8 cellular contexts compared by ENCODE assay signal in genomic region chr6:72624557-72625160, GRCh38. TPM values are rescaled to one million over a fixed set of nuclear protein-coding genes. Genes with fewer than 3 reads are reported as not detected.
DNase-seq lines count a peak whose midpoint lies in the region; ATAC-seq, FAIRE-seq and TF ChIP-seq lines count a peak whose summit lies in the region.

No MANE protein-coding gene starts in this region.

- H3K27me3 ChIP-seq in osteoblast (ENCODE audit: insufficient read depth, low read length) = no peaks in the 10 kb centered on the region

- CTCF ChIA-PET in A549 (lab: Yijun Ruan, JAX) = interaction anchor here (0.8 kb wide), 4 partner anchors 9 to 503 kb away, joined by 3 to 5 read pairs (median 4); no protein-coding TSS in a partner anchor

- no peak overlapping the region for H3K4me3 Mint-ChIP-seq in chondrocyte (ENCODE audit: unreplicated experiment)

- DNase-seq in A549 (ENCODE audit: low read depth in 1 of 2, low spot score in 1 of 2) = peak; percentile 27 to 28
- peak; percentile 78 for DNase-seq in GM12865 (ENCODE audit: low read depth)
- DNase-seq in NCI-H748 treated with DMSO at 0.1 percent for 48 hours (lab: John Stamatoyannopoulos, UW) = peak; percentile 40
- DNase-seq in chondrocyte (ENCODE audit: low spot score) = no peak
- peak; percentile 74 for DNase-seq in osteoblast (ENCODE audit: insufficient read length, low spot score, missing footprints)
- DNase-seq in activated CD8-positive, alpha-beta memory T cell treated with anti-CD3 and anti-CD28 coated beads, Interleukin-2, amount 50 U/mL, for 48 hours = no peak
- DNase-seq in activated CD4-positive, alpha-beta T cell treated with anti-CD3 and anti-CD28 coated beads for 1 hour = no peak
- no peak for DNase-seq in activated naive CD4-positive, alpha-beta T cell treated with anti-CD3 and anti-CD28 coated beads, Interleukin-2, amount 50 U/mL, for 72 hours (ENCODE audit: low spot score in 2 of 2)

- H3K4me1 Mint-ChIP-seq in chondrocyte (ENCODE audit: low read depth) = peaks cover 37% of the 10 kb centered on the region

- no peaks in the 10 kb centered on the region for H3K9me3 Mint-ChIP-seq in chondrocyte (ENCODE audit: low read depth)
- H3K9me3 Mint-ChIP-seq in activated naive CD4-positive, alpha-beta T cell treated with anti-CD3 and anti-CD28 coated beads, Interleukin-2, amount 50 U/mL, for 72 hours = no peaks in the 10 kb centered on the region

- H3K27ac ChIP-seq in A549 (no peak overlapping the region), osteoblast (ENCODE audit: low read depth, low read length) (no peak overlapping the region)

- TF ChIP-seq POLR2A in A549 (IDR thresholded peaks at IDR 0.05; ENCODE audit: low read length) = no peak

- WGBS in A549 (ENCODE audit: missing lambda C conversion rate) = 39% methylated on average over 3 of the region's 3 CpGs

- POLR2A ChIA-PET in A549 (lab: Yijun Ruan, JAX) = no interaction called here

- peaks cover 1% of the 10 kb centered on the region for H3K36me3 Mint-ChIP-seq in chondrocyte (ENCODE audit: low read depth)
- peaks cover 11 to 14% of the 10 kb centered on the region in 2 donors for H3K36me3 Mint-ChIP-seq in activated naive CD4-positive, alpha-beta T cell treated with anti-CD3 and anti-CD28 coated beads, Interleukin-2, amount 50 U/mL, for 72 hours

- no peak overlapping the region for H2AFZ ChIP-seq in osteoblast (ENCODE audit: low read length)

- peaks cover 2% of the 10 kb centered on the region for H3K27me3 Mint-ChIP-seq in chondrocyte (ENCODE audit: low read depth)

- H3K4me2 ChIP-seq in A549 (no peak overlapping the region), osteoblast (ENCODE audit: insufficient read depth, low read length) (no peak overlapping the region)

- H3K9me3 ChIP-seq in A549 = no peaks in the 10 kb centered on the region
- no peaks in the 10 kb centered on the region for H3K9me3 ChIP-seq in osteoblast (ENCODE audit: low read depth, low read length)

- no peaks in the 10 kb centered on the region for H4K20me1 ChIP-seq in osteoblast (ENCODE audit: insufficient read depth, low read length)

- TF ChIP-seq RAD21 in A549 (conservative IDR thresholded peaks at IDR 0.05 in 1 of 2, IDR thresholded peaks at IDR 0.05 in 1 of 2) = peak; percentile 38 to 57

- no peak for FAIRE-seq in A549 (lab: Jason Lieb, UNC)

- ATAC-seq in A549 = peak in 1 of 2 experiments; percentile 16; a peak in 1 of 6 replicates
- no peak for ATAC-seq in activated naive CD4-positive, alpha-beta T cell treated with anti-CD3 and anti-CD28 coated beads, Interleukin-2, amount 50 U/mL, for 72 hours

- H3K27ac Mint-ChIP-seq in chondrocyte (ENCODE audit: unreplicated experiment) = no peak overlapping the region
- no peak overlapping the region for H3K27ac Mint-ChIP-seq in activated naive CD4-positive, alpha-beta T cell treated with anti-CD3 and anti-CD28 coated beads, Interleukin-2, amount 50 U/mL, for 72 hours

- H3K4me3 ChIP-seq in A549 = no peak overlapping the region
- peak overlapping the region; percentile 93 for H3K4me3 ChIP-seq in GM12865 (ENCODE audit: low read depth, low read length)
- no peak overlapping the region for H3K4me3 ChIP-seq in osteoblast (ENCODE audit: insufficient read depth, low read length)

- H3K36me3 ChIP-seq in osteoblast (ENCODE audit: insufficient read depth, low read length) = no peaks in the 10 kb centered on the region

- no peak for TF ChIP-seq EP300 in A549 (IDR thresholded peaks at IDR 0.05)

- peaks cover 50% of the 10 kb centered on the region for H3K79me2 ChIP-seq in osteoblast (ENCODE audit: insufficient read depth, low read length)

- TF ChIP-seq CTCF in A549 (IDR thresholded peaks at IDR 0.05) (no peak; the same call in 2 of the 3 replicates), GM12865 (IDR thresholded peaks at IDR 0.05; ENCODE audit: insufficient read depth, low read depth, low read length, missing control alignments) (peak; percentile 61), chondrocyte (IDR thresholded peaks at IDR 0.05) (peak; percentile 82), osteoblast (IDR thresholded peaks at IDR 0.05; ENCODE audit: extremely low read depth, low read depth, low read length) (peak; percentile 70)

- H3K4me1 ChIP-seq in A549 (peaks cover 8% of the 10 kb centered on the region; the same call in 1 of the 3 replicates), osteoblast (ENCODE audit: insufficient read depth, low read length) (peaks cover 8% of the 10 kb centered on the region)

TF ChIP-seq in A549, 52 proteins besides CTCF, POLR2A, EP300 and RAD21:
- 0 out of 3 replicates have a peak, but pooled peaks have one; percentile 11 for TF ChIP-seq SMC3 (IDR thresholded peaks at IDR 0.05)
- TF ChIP-seq HOXB13 (CRISPR knock-in tag; IDR thresholded peaks at IDR 0.05; ENCODE audit: low read depth) = no peak

RNA-seq across cellular contexts. Expression of gene KCNQ5, which starts 2.8 kb away (rescaled TPM):
- polyA plus RNA-seq in A549 (2011; rRNA removed) = 1.2 TPM in 2 replicates
- 0.40 and 0.48 TPM in 2 replicates for polyA plus RNA-seq in A549 (2012; cell fraction: cytosol; rRNA removed)
- 0.41 and 0.61 TPM in 2 replicates for polyA plus RNA-seq in A549 (2012; cell fraction: nucleus; rRNA removed)
- 1.3 to 1.5 TPM (median 1.4 TPM) in 3 replicates for polyA plus RNA-seq in A549 (2017; fragmentation: RNase III; extraction: RNeasy Plus Mini Kit Qiagen cat#74134 plus additional on column Dnase treatment)
- polyA minus RNA-seq in A549 (2011; rRNA and poly(A)+ RNA removed) = 2.7 and 6.5 TPM in 2 replicates
- total RNA-seq in chondrocyte = 4.1 to 4.7 TPM (median 4.5 TPM) in 3 replicates
- total RNA-seq in osteoblast = 4.0 and 8.5 TPM in 2 replicates
- total RNA-seq in activated naive CD4-positive, alpha-beta T cell treated with anti-CD3 and anti-CD28 coated beads, Interleukin-2, amount 50 U/mL, for 72 hours = 1 to 10 TPM; 7.3 to 9.6 TPM

Comparison
In these comparisons a context has a peak if more than half of its experiments do, and no peak if none do; other contexts are left out.
1. DNase-seq: peak in A549 (2 of 2), GM12865 (single experiment), NCI-H748 treated with DMSO at 0.1 percent for 48 hours (single experiment) and osteoblast (single experiment); none in chondrocyte (single experiment), activated CD8-positive, alpha-beta memory T cell treated with anti-CD3 and anti-CD28 coated beads, Interleukin-2, amount 50 U/mL, for 48 hours (single experiment), activated CD4-positive, alpha-beta T cell treated with anti-CD3 and anti-CD28 coated beads for 1 hour (single experiment) and activated naive CD4-positive, alpha-beta T cell treated with anti-CD3 and anti-CD28 coated beads, Interleukin-2, amount 50 U/mL, for 72 hours (0 of 2).